23 cellular contexts compared by ENCODE assay signal in the genomic region with DNA sequence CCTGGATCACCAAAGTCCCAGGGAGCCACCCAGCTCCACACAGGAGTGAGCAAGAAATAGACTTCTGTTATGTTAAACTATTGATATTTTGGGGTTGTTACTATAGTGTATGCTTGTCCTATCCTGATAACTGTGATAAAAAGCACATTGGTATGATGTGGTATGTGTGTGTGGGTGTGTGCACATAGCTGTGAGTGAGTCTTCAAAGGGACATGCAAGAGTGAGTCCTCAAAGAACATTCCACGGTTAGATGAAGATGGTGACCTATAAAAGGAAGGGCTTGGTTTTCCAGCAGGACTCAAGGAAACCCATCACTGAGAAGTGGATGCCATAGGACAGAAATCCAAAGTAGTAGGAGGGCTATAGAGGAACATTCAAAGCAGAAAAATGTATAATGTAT.
DNase-seq lines count a peak whose midpoint lies in the region; ATAC-seq and TF ChIP-seq lines count a peak whose summit lies in the region.
"Had no signal": no experiment of that assay in that cellular context is flagged by ENCODE, and none has a peak within 500 bp of the region (broad histone marks: within the 10 kb centered on the region; RNA-seq: fewer than 3 reads in every experiment).

No MANE protein-coding gene starts in this region.

- no peak overlapping the region for H3K4me2 ChIP-seq in mammary epithelial cell (ENCODE audit: insufficient read depth, low read depth, low read length)
- H3K4me2 ChIP-seq in neural progenitor cell = no peak overlapping the region
- H3K4me2 ChIP-seq: GM23338, PC-9 had no signal

- no peak for TF ChIP-seq CTCF in mammary epithelial cell (conservative IDR thresholded peaks at IDR 0.05 in 1 of 2, IDR thresholded peaks at IDR 0.05 in 1 of 2; ENCODE audit: extremely low read depth in 1 of 2, insufficient read depth in 1 of 2, low read depth in 1 of 2, low read length in 2 of 2)
- TF ChIP-seq CTCF in breast epithelium (IDR thresholded peaks at IDR 0.05) = no peak
- TF ChIP-seq CTCF in epithelial cell of proximal tubule (conservative IDR thresholded peaks at IDR 0.05; ENCODE audit: low read depth, low read length) = no peak
- no peak for TF ChIP-seq CTCF in neural progenitor cell (IDR thresholded peaks at IDR 0.05)
- TF ChIP-seq CTCF in osteocyte (IDR thresholded peaks at IDR 0.05) = no peak

- in situ Hi-C loops in mammary epithelial cell (cut with MboI; ENCODE audit: low sequenced_read_pairs in 2 of 2) = no loop called here

- H3F3A ChIP-seq in neural progenitor cell (ENCODE audit: low read depth) = no peaks in the 10 kb centered on the region

- no peaks in the 10 kb centered on the region for H3K36me3 ChIP-seq in mammary epithelial cell (ENCODE audit: insufficient read depth, low read length)
- H3K36me3 ChIP-seq in breast epithelium = no peaks in the 10 kb centered on the region
- no peaks in the 10 kb centered on the region for H3K36me3 ChIP-seq in neural progenitor cell
- H3K36me3 ChIP-seq: MG63, SJCRH30 had no signal

- ATAC-seq in right cardiac atrium = no peak
- ATAC-seq: GM12878, GM23338, Right ventricle myocardium inferior had no signal

- H3K4me1 Mint-ChIP-seq in neural progenitor cell (peaks cover 11% of the 10 kb centered on the region), osteocyte (ENCODE audit: unreplicated experiment) (no peaks in the 10 kb centered on the region)
- H3K4me1 Mint-ChIP-seq: GM23338 had no signal

- no peaks in the 10 kb centered on the region for H3K27me3 ChIP-seq in mammary epithelial cell (ENCODE audit: insufficient read depth, low read length)
- no peaks in the 10 kb centered on the region for H3K27me3 ChIP-seq in breast epithelium
- H3K27me3 ChIP-seq in neural progenitor cell = no peaks in the 10 kb centered on the region
- no peaks in the 10 kb centered on the region for H3K27me3 ChIP-seq in right cardiac atrium (ENCODE audit: control insufficient read depth, insufficient read depth)
- H3K27me3 ChIP-seq: MG63, SJCRH30 had no signal

- no TSS peak for BruUV-seq in mammary epithelial cell (replicated peaks; lab: Mats Ljungman, UMichigan)

- no peaks in the 10 kb centered on the region for H3K4me1 ChIP-seq in mammary epithelial cell (ENCODE audit: insufficient read depth, low read length)
- H3K4me1 ChIP-seq in breast epithelium = no peaks in the 10 kb centered on the region
- H3K4me1 ChIP-seq in neural progenitor cell = peaks cover 17% of the 10 kb centered on the region
- H3K4me1 ChIP-seq in right cardiac atrium (ENCODE audit: control insufficient read depth, insufficient read depth, low read length) = no peaks in the 10 kb centered on the region
- H3K4me1 ChIP-seq: SJCRH30 had no signal

- CTCF ChIA-PET in mammary epithelial cell (lab: Charles Lee; ENCODE audit: low non-redundant PET) = no interaction called here

- TF ChIP-seq POLR2A in breast epithelium (IDR thresholded peaks at IDR 0.05) = no peak

- H3K9me3 ChIP-seq in mammary epithelial cell (replicated peaks; ENCODE audit: insufficient read depth, low read length) (no peaks in the 10 kb centered on the region), breast epithelium (no peaks in the 10 kb centered on the region), neural progenitor cell (ENCODE audit: low read depth) (no peaks in the 10 kb centered on the region), right cardiac atrium (ENCODE audit: control insufficient read depth, low read length) (no peaks in the 10 kb centered on the region)
- H3K9me3 ChIP-seq: MG63, SJCRH30 had no signal

- H3K4me3 ChIP-seq in mammary epithelial cell (replicated peaks in 1 of 3; ENCODE audit: insufficient read depth in 1 of 3, low read depth in 2 of 3, low read length in 3 of 3) (no peak overlapping the region), breast epithelium (no peak overlapping the region), epithelial cell of proximal tubule (ENCODE audit: low read depth, low read length) (no peak overlapping the region), neural progenitor cell (no peak overlapping the region), right cardiac atrium (ENCODE audit: low read length) (no peak overlapping the region)
- H3K4me3 ChIP-seq: GM12878, GM23338, MG63, PC-9, SJCRH30 had no signal

- H3K9ac ChIP-seq in mammary epithelial cell (ENCODE audit: insufficient read depth, low read length) = no peak overlapping the region
- H3K9ac ChIP-seq in neural progenitor cell = no peak overlapping the region

- no peak overlapping the region for H3K4me3 Mint-ChIP-seq in neural progenitor cell
- no peak overlapping the region for H3K4me3 Mint-ChIP-seq in osteocyte (ENCODE audit: unreplicated experiment)
- H3K4me3 Mint-ChIP-seq: CD4-positive, alpha-beta T cell; GM23338; H9 had no signal

- H3K27ac Mint-ChIP-seq in neural progenitor cell (peak overlapping the region; percentile 36), osteocyte (ENCODE audit: unreplicated experiment) (no peak overlapping the region)
- H3K27ac Mint-ChIP-seq: CD4-positive, alpha-beta T cell; GM23338; H9 had no signal

- H3K79me2 ChIP-seq in mammary epithelial cell (ENCODE audit: insufficient read depth, low read length) (no peaks in the 10 kb centered on the region), neural progenitor cell (ENCODE audit: low read depth) (no peaks in the 10 kb centered on the region)

- 50% methylated on average over 1 of the region's 1 CpG for WGBS in mammary epithelial cell (ENCODE audit: low coverage, missing lambda C conversion rate)
- 69% methylated on average over 1 of the region's 1 CpG for WGBS in right cardiac atrium

- H3K27me3 Mint-ChIP-seq in neural progenitor cell (ENCODE audit: insufficient read depth, low read depth) (no peaks in the 10 kb centered on the region), osteocyte (ENCODE audit: unreplicated experiment) (no peaks in the 10 kb centered on the region)

- H3K36me3 Mint-ChIP-seq in neural progenitor cell (no peaks in the 10 kb centered on the region), osteocyte (ENCODE audit: unreplicated experiment) (no peaks in the 10 kb centered on the region)

- no peak overlapping the region for H2AFZ ChIP-seq in mammary epithelial cell (ENCODE audit: low read depth, low read length)
- H2AFZ ChIP-seq in neural progenitor cell (replicated peaks) = no peak overlapping the region
- H2AFZ ChIP-seq: GM23338, PC-9 had no signal

- H3K27ac ChIP-seq in mammary epithelial cell (ENCODE audit: insufficient read depth, low read depth, low read length) (no peak overlapping the region), breast epithelium (no peak overlapping the region), neural progenitor cell (no peak overlapping the region), right cardiac atrium (ENCODE audit: low read length) (no peak overlapping the region)
- H3K27ac ChIP-seq: 22Rv1, PC-9, SJCRH30 had no signal

- H3K9me3 Mint-ChIP-seq in neural progenitor cell = peaks cover 5% of the 10 kb centered on the region
- no peaks in the 10 kb centered on the region for H3K9me3 Mint-ChIP-seq in osteocyte (ENCODE audit: unreplicated experiment)
- H3K9me3 Mint-ChIP-seq: CD4-positive, alpha-beta T cell had no signal

- DNase-seq in mammary epithelial cell = peak; percentile 5
- no peak for DNase-seq in breast epithelium (ENCODE audit: low spot score in 2 of 2)
- peak; percentile 16 for DNase-seq in epithelial cell of proximal tubule (ENCODE audit: low read depth)
- no peak for DNase-seq in neural progenitor cell (ENCODE audit: low spot score)
- DNase-seq in osteocyte (ENCODE audit: extremely low spot score, unreplicated experiment) = no peak
- DNase-seq in right cardiac atrium = no peak
- DNase-seq in DMS53 treated with DMSO at 0.1 percent for 48 hours (lab: John Stamatoyannopoulos, UW; ENCODE audit: unreplicated experiment) = no peak
- DNase-seq: CD4-positive, alpha-beta T cell; H9; IMR-90; KG1; MG63; NCI-H1417; NCI-H1694; NCI-H2029 treated with DMSO at 0.1 percent for 48 hours; NCI-H2227 treated with DMSO at 0.1 percent for 48 hours; NCI-H526 treated with DMSO at 0.1 percent for 48 hours; PC-9; SJCRH30 had no signal

- no peaks in the 10 kb centered on the region for H4K20me1 ChIP-seq in mammary epithelial cell (ENCODE audit: insufficient read depth, low read length)
- no peaks in the 10 kb centered on the region for H4K20me1 ChIP-seq in neural progenitor cell (ENCODE audit: low read depth)

- intact Hi-C loops in mammary epithelial cell (cut with micrococcal nuclease) (no loop called here), breast epithelium (cut with DNase I; ENCODE audit: low total_unique reads) (no loop called here), right cardiac atrium (cut with DNase I) (no loop called here)

- dilution Hi-C loops in mammary epithelial cell (cut with HindIII; ENCODE audit: low sequenced_read_pairs) = no loop called here

Comparison
In these comparisons a context has a peak if more than half of its experiments do, and no peak if none do; other contexts are left out.
1. DNase-seq: peak in mammary epithelial cell (single experiment) and epithelial cell of proximal tubule (single experiment); none in breast epithelium (0 of 2), neural progenitor cell (single experiment), osteocyte (single experiment), right cardiac atrium (0 of 3) and DMS53 treated with DMSO at 0.1 percent for 48 hours (single experiment).